Comparison of ENCODE assay signal across 1 cellular context in the genomic region with DNA sequence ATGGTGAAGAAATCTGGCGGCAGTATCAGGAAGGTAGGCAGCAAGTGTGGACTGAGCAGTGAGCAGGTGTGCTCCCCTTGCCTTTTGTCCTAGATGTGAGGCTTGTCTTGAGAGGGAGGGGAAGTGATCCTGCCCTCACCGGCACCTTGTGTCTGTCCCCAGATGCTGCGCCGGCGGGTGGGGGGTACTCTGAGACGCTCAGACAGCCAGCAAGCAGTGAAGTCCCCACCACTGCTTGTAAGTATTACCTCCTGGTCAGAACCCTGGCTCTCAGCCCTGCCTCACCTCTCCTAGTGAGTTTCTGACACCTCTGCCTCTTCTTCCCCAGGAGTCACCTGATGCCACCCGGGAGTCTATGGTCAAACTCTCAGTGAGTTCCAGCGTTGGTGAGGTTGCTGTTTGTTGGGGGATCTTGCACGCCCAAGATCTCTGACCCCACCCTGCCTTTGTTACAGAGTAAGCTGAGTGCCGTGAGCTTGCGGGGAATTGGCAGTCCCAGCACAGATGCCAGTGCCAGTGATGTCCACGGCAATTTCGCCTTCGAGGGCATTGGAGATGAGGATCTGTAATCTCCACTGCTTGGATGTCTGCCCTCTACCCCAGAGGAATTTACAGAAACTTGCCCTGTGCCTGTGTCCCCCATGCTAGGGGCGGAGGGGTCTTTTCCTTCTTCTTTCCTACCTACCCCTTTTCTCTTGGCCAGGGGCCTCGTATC.
TF ChIP-seq lines count a peak whose summit lies in the region.

No MANE protein-coding gene starts in this region.

TF ChIP-seq in WTC11, 78 proteins besides CTCF, POLR2A, EP300 and RAD21 (continued from another document):
- TF ChIP-seq, protein P1, sequence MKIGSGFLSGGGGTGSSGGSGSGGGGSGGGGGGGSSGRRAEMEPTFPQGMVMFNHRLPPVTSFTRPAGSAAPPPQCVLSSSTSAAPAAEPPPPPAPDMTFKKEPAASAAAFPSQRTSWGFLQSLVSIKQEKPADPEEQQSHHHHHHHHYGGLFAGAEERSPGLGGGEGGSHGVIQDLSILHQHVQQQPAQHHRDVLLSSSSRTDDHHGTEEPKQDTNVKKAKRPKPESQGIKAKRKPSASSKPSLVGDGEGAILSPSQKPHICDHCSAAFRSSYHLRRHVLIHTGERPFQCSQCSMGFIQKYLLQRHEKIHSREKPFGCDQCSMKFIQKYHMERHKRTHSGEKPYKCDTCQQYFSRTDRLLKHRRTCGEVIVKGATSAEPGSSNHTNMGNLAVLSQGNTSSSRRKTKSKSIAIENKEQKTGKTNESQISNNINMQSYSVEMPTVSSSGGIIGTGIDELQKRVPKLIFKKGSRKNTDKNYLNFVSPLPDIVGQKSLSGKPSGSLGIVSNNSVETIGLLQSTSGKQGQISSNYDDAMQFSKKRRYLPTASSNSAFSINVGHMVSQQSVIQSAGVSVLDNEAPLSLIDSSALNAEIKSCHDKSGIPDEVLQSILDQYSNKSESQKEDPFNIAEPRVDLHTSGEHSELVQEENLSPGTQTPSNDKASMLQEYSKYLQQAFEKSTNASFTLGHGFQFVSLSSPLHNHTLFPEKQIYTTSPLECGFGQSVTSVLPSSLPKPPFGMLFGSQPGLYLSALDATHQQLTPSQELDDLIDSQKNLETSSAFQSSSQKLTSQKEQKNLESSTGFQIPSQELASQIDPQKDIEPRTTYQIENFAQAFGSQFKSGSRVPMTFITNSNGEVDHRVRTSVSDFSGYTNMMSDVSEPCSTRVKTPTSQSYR (CRISPR knock-in tag; IDR thresholded peaks at IDR 0.05): no peak
- TF ChIP-seq, protein P2, sequence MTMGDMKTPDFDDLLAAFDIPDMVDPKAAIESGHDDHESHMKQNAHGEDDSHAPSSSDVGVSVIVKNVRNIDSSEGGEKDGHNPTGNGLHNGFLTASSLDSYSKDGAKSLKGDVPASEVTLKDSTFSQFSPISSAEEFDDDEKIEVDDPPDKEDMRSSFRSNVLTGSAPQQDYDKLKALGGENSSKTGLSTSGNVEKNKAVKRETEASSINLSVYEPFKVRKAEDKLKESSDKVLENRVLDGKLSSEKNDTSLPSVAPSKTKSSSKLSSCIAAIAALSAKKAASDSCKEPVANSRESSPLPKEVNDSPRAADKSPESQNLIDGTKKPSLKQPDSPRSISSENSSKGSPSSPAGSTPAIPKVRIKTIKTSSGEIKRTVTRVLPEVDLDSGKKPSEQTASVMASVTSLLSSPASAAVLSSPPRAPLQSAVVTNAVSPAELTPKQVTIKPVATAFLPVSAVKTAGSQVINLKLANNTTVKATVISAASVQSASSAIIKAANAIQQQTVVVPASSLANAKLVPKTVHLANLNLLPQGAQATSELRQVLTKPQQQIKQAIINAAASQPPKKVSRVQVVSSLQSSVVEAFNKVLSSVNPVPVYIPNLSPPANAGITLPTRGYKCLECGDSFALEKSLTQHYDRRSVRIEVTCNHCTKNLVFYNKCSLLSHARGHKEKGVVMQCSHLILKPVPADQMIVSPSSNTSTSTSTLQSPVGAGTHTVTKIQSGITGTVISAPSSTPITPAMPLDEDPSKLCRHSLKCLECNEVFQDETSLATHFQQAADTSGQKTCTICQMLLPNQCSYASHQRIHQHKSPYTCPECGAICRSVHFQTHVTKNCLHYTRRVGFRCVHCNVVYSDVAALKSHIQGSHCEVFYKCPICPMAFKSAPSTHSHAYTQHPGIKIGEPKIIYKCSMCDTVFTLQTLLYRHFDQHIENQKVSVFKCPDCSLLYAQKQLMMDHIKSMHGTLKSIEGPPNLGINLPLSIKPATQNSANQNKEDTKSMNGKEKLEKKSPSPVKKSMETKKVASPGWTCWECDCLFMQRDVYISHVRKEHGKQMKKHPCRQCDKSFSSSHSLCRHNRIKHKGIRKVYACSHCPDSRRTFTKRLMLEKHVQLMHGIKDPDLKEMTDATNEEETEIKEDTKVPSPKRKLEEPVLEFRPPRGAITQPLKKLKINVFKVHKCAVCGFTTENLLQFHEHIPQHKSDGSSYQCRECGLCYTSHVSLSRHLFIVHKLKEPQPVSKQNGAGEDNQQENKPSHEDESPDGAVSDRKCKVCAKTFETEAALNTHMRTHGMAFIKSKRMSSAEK (CRISPR knock-in tag; IDR thresholded peaks at IDR 0.05; ENCODE audit: borderline replicate concordance): no peak
- TF ChIP-seq FOXP1 (CRISPR knock-in tag; IDR thresholded peaks at IDR 0.05; ENCODE audit: borderline replicate concordance) (no peak), TP53 (CRISPR knock-in tag; IDR thresholded peaks at IDR 0.05) (no peak), NR1H2 (CRISPR knock-in tag; IDR thresholded peaks at IDR 0.05) (no peak)
